10 cellular contexts compared by ENCODE assay signal in the genomic region with DNA sequence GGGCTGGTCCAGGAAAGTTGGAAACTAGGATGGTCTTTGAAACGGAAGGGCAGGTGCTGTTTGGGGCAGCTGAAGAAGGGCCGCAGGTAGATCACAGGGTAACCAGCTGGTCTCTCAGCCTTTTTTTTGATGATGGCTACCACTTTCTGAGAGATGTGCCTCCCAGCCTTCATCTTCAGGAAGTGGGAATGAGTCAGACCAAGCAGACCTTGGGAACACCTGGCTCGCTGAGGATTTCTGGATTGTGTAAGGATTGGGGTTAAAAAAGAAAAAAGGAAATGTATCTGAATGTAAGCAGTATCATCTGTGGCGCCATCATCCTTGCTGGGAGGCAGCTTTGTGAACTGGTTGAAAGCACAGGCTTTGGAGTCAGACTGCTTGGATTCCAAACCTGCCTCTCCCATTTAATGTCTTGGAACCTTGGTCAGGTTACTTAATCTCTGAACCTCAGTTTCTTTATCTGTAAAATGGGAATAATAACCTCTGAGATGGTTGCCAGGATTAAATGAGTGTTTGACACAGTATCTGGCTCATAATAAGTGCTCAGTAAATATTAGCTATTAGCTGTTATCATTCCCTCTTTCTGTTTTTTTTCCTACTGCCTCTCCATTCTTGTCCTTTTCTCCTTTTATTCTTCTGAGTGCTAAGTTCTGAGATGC. TPM values are rescaled to one million over a fixed set of nuclear protein-coding genes. Genes with fewer than 3 reads are reported as not detected.
DNase-seq lines count a peak whose midpoint lies in the region; ATAC-seq and TF ChIP-seq lines count a peak whose summit lies in the region.
"Had no signal": no experiment of that assay in that cellular context is flagged by ENCODE, and none has a peak within 500 bp of the region (broad histone marks: within the 10 kb centered on the region; RNA-seq: fewer than 3 reads in every experiment).

No MANE protein-coding gene starts in this region.

- no peak overlapping the region for H3K4me3 ChIP-seq in CD4-positive, alpha-beta memory T cell (ENCODE audit: low read length in 2 of 2)
- H3K4me3 ChIP-seq in HCT116 (replicated peaks in 1 of 2; ENCODE audit: low read depth in 1 of 2, low read length in 2 of 2) (no peak overlapping the region), astrocyte of the spinal cord (ENCODE audit: low read depth, low read length) (no peak overlapping the region)
- no peak overlapping the region for H3K4me3 ChIP-seq in naive thymus-derived CD4-positive, alpha-beta T cell (ENCODE audit: low read length)

- H3K4me1 ChIP-seq in CD4-positive, alpha-beta memory T cell (ENCODE audit: insufficient read depth, low read length), result peaks cover 22% of the 10 kb centered on the region
- peaks cover 22 to 63% of the 10 kb centered on the region in 2 experiments for H3K4me1 ChIP-seq in HCT116 (ENCODE audit: control insufficient read depth in 1 of 2, insufficient read depth in 2 of 2, low read length in 2 of 2)
- H3K4me1 ChIP-seq in naive thymus-derived CD4-positive, alpha-beta T cell (ENCODE audit: control insufficient read depth in 2 of 2, insufficient read depth in 2 of 2, low read length in 2 of 2), result peaks cover 6 to 22% of the 10 kb centered on the region in 2 donors

- no TSS peak for BruUV-seq in HCT116 (replicated peaks; lab: Mats Ljungman, UMichigan)

- H3K4me1 Mint-ChIP-seq in CD4-positive, alpha-beta memory T cell, result peaks cover 15 to 38% (median 21%) of the 10 kb centered on the region in 4 donors
- H3K4me1 Mint-ChIP-seq in naive thymus-derived CD4-positive, alpha-beta T cell, result peaks cover 17 to 29% (median 23%) of the 10 kb centered on the region in 7 donors

- peak overlapping the region in 5 of 8 donors; percentile 34 to 64 (median 53) for H3K4me3 Mint-ChIP-seq in CD4-positive, alpha-beta memory T cell
- H3K4me3 Mint-ChIP-seq in naive thymus-derived CD4-positive, alpha-beta T cell, result peak overlapping the region in 7 of 10 donors; percentile 5 to 72 (median 61)

- H3K27me3 ChIP-seq in CD4-positive, alpha-beta memory T cell (ENCODE audit: insufficient read depth, low read length), result no peaks in the 10 kb centered on the region
- no peaks in the 10 kb centered on the region for H3K27me3 ChIP-seq in HCT116 (ENCODE audit: insufficient read depth, low read length)
- no peaks in the 10 kb centered on the region for H3K27me3 ChIP-seq in naive thymus-derived CD4-positive, alpha-beta T cell (ENCODE audit: control insufficient read depth in 2 of 2, insufficient read depth in 2 of 2, low read length in 2 of 2)

- H3K79me2 ChIP-seq in HCT116 (ENCODE audit: insufficient read depth, low read length), result no peaks in the 10 kb centered on the region; the same call in 1 of the 2 replicates

- no peak for TF ChIP-seq POLR2A in HCT116 (IDR thresholded peaks at IDR 0.05; ENCODE audit: borderline replicate concordance, extremely low read depth, insufficient read depth, insufficient read length)

- no peaks in the 10 kb centered on the region for H3K36me3 ChIP-seq in CD4-positive, alpha-beta memory T cell (ENCODE audit: insufficient read depth, low read length)
- H3K36me3 ChIP-seq in HCT116 (ENCODE audit: control insufficient read depth in 1 of 2, insufficient read depth in 2 of 2, low read length in 2 of 2), result no peaks in the 10 kb centered on the region
- H3K36me3 ChIP-seq in naive thymus-derived CD4-positive, alpha-beta T cell (ENCODE audit: control insufficient read depth in 2 of 3, insufficient read depth in 3 of 3, low read length in 3 of 3), result no peaks in the 10 kb centered on the region
- H3K36me3 ChIP-seq: neutrophil had no signal

- ATAC-seq in HCT116, result no peak
- no peak for ATAC-seq in naive thymus-derived CD4-positive, alpha-beta T cell
- ATAC-seq in Right ventricle myocardium inferior, result no peak
- ATAC-seq in left cardiac atrium, result no peak

- H3K9me3 Mint-ChIP-seq in CD4-positive, alpha-beta memory T cell, result no peaks in the 10 kb centered on the region
- H3K9me3 Mint-ChIP-seq in naive thymus-derived CD4-positive, alpha-beta T cell, result peaks cover 0 to 2% (median 0%) of the 10 kb centered on the region in 11 donors
- H3K9me3 Mint-ChIP-seq: central memory CD8-positive, alpha-beta T cell had no signal

- no peaks in the 10 kb centered on the region for H3K9me2 ChIP-seq in HCT116 (ENCODE audit: insufficient read depth)

- no peaks in the 10 kb centered on the region for H3K9me3 ChIP-seq in CD4-positive, alpha-beta memory T cell (ENCODE audit: control insufficient read depth in 1 of 2, low read length in 2 of 2)
- no peaks in the 10 kb centered on the region for H3K9me3 ChIP-seq in HCT116 (ENCODE audit: control insufficient read depth in 1 of 2, insufficient read depth in 1 of 2, low read depth in 1 of 2, low read length in 2 of 2)
- no peaks in the 10 kb centered on the region for H3K9me3 ChIP-seq in naive thymus-derived CD4-positive, alpha-beta T cell (ENCODE audit: control insufficient read depth in 2 of 3, low read length in 3 of 3)
- H3K9me3 ChIP-seq: neutrophil had no signal

- no peak overlapping the region for H3K9ac ChIP-seq in HCT116 (ENCODE audit: low read length)

- DNase-seq in CD4-positive, alpha-beta memory T cell, result no peak
- peak; percentile 7 for DNase-seq in HCT116 (ENCODE audit: low read depth, low spot score)
- DNase-seq in astrocyte of the spinal cord (ENCODE audit: low read depth, low spot score), result peak; percentile 40
- DNase-seq in naive thymus-derived CD4-positive, alpha-beta T cell, result peak in 1 of 9 donors; percentile 7
- DNase-seq in Right ventricle myocardium inferior (ENCODE audit: missing footprints), result no peak
- no peak for DNase-seq in amygdala (lab: John Stamatoyannopoulos, UW)
- no peak for DNase-seq in left cardiac atrium
- no peak for DNase-seq in NCI-H82 treated with DMSO at 0.1 percent for 48 hours (lab: John Stamatoyannopoulos, UW; ENCODE audit: unreplicated experiment)

- in situ Hi-C loops in astrocyte of the spinal cord (cut with HindIII; ENCODE audit: low sequenced_read_pairs), result no loop called here

- H3K4me2 ChIP-seq in HCT116 (ENCODE audit: low read length), result peak overlapping the region; percentile 92

- no peak for TF ChIP-seq RAD21 in HCT116 (IDR thresholded peaks at IDR 0.05; ENCODE audit: low read depth)

- H3K36me3 Mint-ChIP-seq in CD4-positive, alpha-beta memory T cell, result no peaks in the 10 kb centered on the region
- H3K36me3 Mint-ChIP-seq in naive thymus-derived CD4-positive, alpha-beta T cell, result no peaks in the 10 kb centered on the region

- H3K27ac ChIP-seq in CD4-positive, alpha-beta memory T cell (ENCODE audit: low read depth, low read length), result no peak overlapping the region
- H3K27ac ChIP-seq in HCT116 (ENCODE audit: low read depth, low read length), result peak overlapping the region; percentile 41; the same call in 1 of the 2 replicates
- H3K27ac ChIP-seq in naive thymus-derived CD4-positive, alpha-beta T cell (ENCODE audit: low read depth, low read length), result no peak overlapping the region
- H3K27ac ChIP-seq: neutrophil had no signal

- H3K27me3 Mint-ChIP-seq in CD4-positive, alpha-beta memory T cell, result no peaks in the 10 kb centered on the region
- peaks cover 0 to 16% (median 0%) of the 10 kb centered on the region in 5 donors for H3K27me3 Mint-ChIP-seq in naive thymus-derived CD4-positive, alpha-beta T cell
- H3K27me3 Mint-ChIP-seq: central memory CD8-positive, alpha-beta T cell had no signal

- TF ChIP-seq CTCF in HCT116 (IDR thresholded peaks at IDR 0.05 in 2 of 3, conservative IDR thresholded peaks at IDR 0.05 in 1 of 3; ENCODE audit: borderline replicate concordance in 1 of 3, insufficient read depth in 1 of 3, low read depth in 2 of 3, low read length in 2 of 3) (no peak), astrocyte of the spinal cord (IDR thresholded peaks at IDR 0.05; ENCODE audit: low read depth, low read length) (no peak)

- POLR2A ChIA-PET in CD4-positive, alpha-beta memory T cell (lab: Charles Lee; ENCODE audit: partially characterized antibody), result interaction anchor here (5.1 kb wide), 1 partner anchor 11 kb away, joined by 34 read pairs; no protein-coding TSS in a partner anchor
- POLR2A ChIA-PET in HCT116 (lab: Charles Lee), result interaction anchor here (0.7 to 1.0 kb wide), 2 partner anchors 116 kb away, joined by 3 to 5 read pairs; a partner anchor contains a TSS
- POLR2A ChIA-PET in naive thymus-derived CD4-positive, alpha-beta T cell (lab: Charles Lee), result interaction anchor here (1.0 to 1.4 kb wide), 2 partner anchors 33 to 116 kb away, joined by 3 read pairs; a partner anchor contains a TSS

- CTCF ChIA-PET in CD4-positive, alpha-beta memory T cell (lab: Charles Lee; ENCODE audit: partially characterized antibody), result interaction anchor here (0.6 to 4.8 kb wide), 7 partner anchors 11 to 350 kb away, joined by 3 to 32 read pairs (median 3); a partner anchor contains a TSS
- CTCF ChIA-PET in HCT116 (lab: Charles Lee), result interaction anchor here (0.9 to 1.9 kb wide), 6 partner anchors 12 to 268 kb away, joined by 3 to 8 read pairs (median 4); a partner anchor contains a TSS
- CTCF ChIA-PET in naive thymus-derived CD4-positive, alpha-beta T cell (lab: Charles Lee), result interaction anchor here (0.6 to 5.0 kb wide), 6 partner anchors 12 to 976 kb away, joined by 3 to 29 read pairs (median 4); no protein-coding TSS in a partner anchor

- RAD21 ChIA-PET in HCT116 (lab: Charles Lee; ENCODE audit: low non-redundant PET in 1 of 2, low total read pairs in 2 of 2, uncharacterized antibody in 2 of 2, unreplicated experiment in 2 of 2), result interaction anchor here in 1 of 2 experiments (0.6 kb wide), 1 partner anchor 115 kb away, joined by 3 read pairs; no protein-coding TSS in a partner anchor

- H3K27ac Mint-ChIP-seq in CD4-positive, alpha-beta memory T cell, result peak overlapping the region in 4 of 7 donors; percentile 24 to 84 (median 74)
- H3K27ac Mint-ChIP-seq in naive thymus-derived CD4-positive, alpha-beta T cell, result peak overlapping the region in 5 of 9 donors; percentile 15 to 89 (median 51)

- H4K20me1 ChIP-seq in HCT116 (ENCODE audit: insufficient read depth), result no peaks in the 10 kb centered on the region

- no peak overlapping the region for H2AFZ ChIP-seq in HCT116 (ENCODE audit: low read depth, low read length, poor library complexity, severe bottlenecking)

- intact Hi-C loops in CD4-positive, alpha-beta memory T cell (cut with micrococcal nuclease), result no loop called here
- intact Hi-C loops in HCT116 (cut with micrococcal nuclease), result no loop called here
- intact Hi-C loops in naive thymus-derived CD4-positive, alpha-beta T cell (cut with micrococcal nuclease), result loop anchor here (5.0 to 10.0 kb wide), 3 partner anchors 88 to 460 kb away; a partner anchor contains a TSS
- intact Hi-C loops in Right ventricle myocardium inferior (cut with DNase I), result no loop called here
- intact Hi-C loops in left cardiac atrium (cut with DNase I), result no loop called here

RNA-seq across cellular contexts. Expression of a gene that starts 1.7 kb away (rescaled TPM):
- total RNA-seq in CD4-positive, alpha-beta memory T cell, result 10 to 100 TPM; 15.1 to 15.9 TPM
- 1 to 10 TPM in 1 of 2 donors, under 1 TPM in 1; 0.73 to 4.7 TPM for polyA plus RNA-seq in CD4-positive, alpha-beta memory T cell
- total RNA-seq in HCT116 (2021; ENCODE audit: unreplicated experiment) (29.0 TPM), Right ventricle myocardium inferior (17.1 TPM), left cardiac atrium (10 to 100 TPM; 14.3 to 21.1 TPM)
- 24.5 and 24.7 TPM in 2 replicates for polyA plus RNA-seq in HCT116 (2012)
- total RNA-seq in naive thymus-derived CD4-positive, alpha-beta T cell, result 10 to 100 TPM in 4 of 5 experiments, 1 to 10 TPM in 1; 7.8 to 24.1 (median 12.1) TPM
- 1 to 10 TPM; 2.0 to 4.2 TPM for polyA plus RNA-seq in naive thymus-derived CD4-positive, alpha-beta T cell

RNA-seq across cellular contexts. Expression of a gene that starts 19.6 kb away (rescaled TPM):
- total RNA-seq in CD4-positive, alpha-beta memory T cell, result under 1 TPM; 0.12 to 0.22 TPM
- polyA plus RNA-seq in CD4-positive, alpha-beta memory T cell, result under 1 TPM in 1 of 2 donors, not detected in 1; 0.15 TPM
- total RNA-seq in HCT116 (2021; ENCODE audit: unreplicated experiment), result 0.42 TPM
- polyA plus RNA-seq in HCT116 (2012), result 0.43 and 0.44 TPM in 2 replicates
- 1 to 10 TPM in 1 of 5 experiments, under 1 TPM in 4; 0.24 to 1.1 (median 0.51) TPM for total RNA-seq in naive thymus-derived CD4-positive, alpha-beta T cell
- polyA plus RNA-seq in naive thymus-derived CD4-positive, alpha-beta T cell, result under 1 TPM; 0.13 to 0.26 TPM
- 0.62 TPM for total RNA-seq in Right ventricle myocardium inferior
- total RNA-seq in left cardiac atrium, result under 1 TPM; 0.29 to 0.31 TPM

RNA-seq across cellular contexts. Expression of a gene that starts 57.1 kb away (rescaled TPM):
- 10 to 100 TPM; 77.0 to 78.4 TPM for total RNA-seq in CD4-positive, alpha-beta memory T cell
- 10 to 100 TPM; 58.0 to 59.6 TPM for polyA plus RNA-seq in CD4-positive, alpha-beta memory T cell
- 91.9 TPM for total RNA-seq in HCT116 (2021; ENCODE audit: unreplicated experiment)
- polyA plus RNA-seq in HCT116 (2012), result 72.1 and 82.4 TPM in 2 replicates
- 10 to 100 TPM; 70.0 to 85.2 (median 71.4) TPM for total RNA-seq in naive thymus-derived CD4-positive, alpha-beta T cell
- polyA plus RNA-seq in naive thymus-derived CD4-positive, alpha-beta T cell, result 10 to 100 TPM; 55.5 to 61.6 TPM
- 88.9 TPM for total RNA-seq in Right ventricle myocardium inferior
- total RNA-seq in left cardiac atrium, result 10 to 100 TPM; 63.2 to 78.4 TPM

Comparison
In these comparisons a context has a peak if more than half of its experiments do, and no peak if none do; other contexts are left out.
1. DNase-seq: peak in HCT116 (single experiment) and astrocyte of the spinal cord (single experiment); none in CD4-positive, alpha-beta memory T cell (0 of 5), Right ventricle myocardium inferior (single experiment), amygdala (0 of 56), left cardiac atrium (single experiment) and NCI-H82 treated with DMSO at 0.1 percent for 48 hours (single experiment).
2. intact Hi-C loops: an anchor here in naive thymus-derived CD4-positive, alpha-beta T cell (5.0 to 10.0 kb wide); none called in CD4-positive, alpha-beta memory T cell, HCT116, Right ventricle myocardium inferior and left cardiac atrium.